ENCODE assay signal across 24 cellular contexts in genomic region chr1:246526915-246527314, GRCh38. TPM values are rescaled to one million over a fixed set of nuclear protein-coding genes. Genes with fewer than 3 reads are reported as not detected.
DNase-seq lines count a peak whose midpoint lies in the region; ATAC-seq and TF ChIP-seq lines count a peak whose summit lies in the region.
"Had no signal": no experiment of that assay in that cellular context is flagged by ENCODE, and none has a peak within 500 bp of the region (broad histone marks: within the 10 kb centered on the region; RNA-seq: fewer than 3 reads in every experiment).

No MANE protein-coding gene starts in this region.

- peak overlapping the region in 9 of 11 experiments; percentile 47 to 70 (median 57); a peak in 15 of 22 replicates for H3K4me2 ChIP-seq in BLaER1 treated with 17β-estradiol and CSF1 and Interleukin-3, amounts not matched to agents 10 nM and 100 nM

- TF ChIP-seq CTCF in Calu3 (IDR thresholded peaks at IDR 0.05; ENCODE audit: unreplicated experiment): no peak

- no peaks in the 10 kb centered on the region for H4K20me1 ChIP-seq in BLaER1 treated with 17β-estradiol and CSF1 and Interleukin-3, amounts not matched to agents 10 nM and 100 nM

- H3K4me3 Mint-ChIP-seq in Calu3 (ENCODE audit: low read depth, unreplicated experiment): no peak overlapping the region
- H3K4me3 Mint-ChIP-seq: stimulated activated naive B cell treated with anti-CD40 and anti-IgM and Interleukin-4, amounts not matched to agents 10 μg/mL and 1 μg/mL and 100 μg/mL, for 72 hours had no signal

- peaks cover 0 to 13% (median 0%) of the 10 kb centered on the region in 11 experiments; a peak in 4 of 22 replicates for H3K36me3 ChIP-seq in BLaER1 treated with 17β-estradiol and CSF1 and Interleukin-3, amounts not matched to agents 10 nM and 100 nM
- H3K36me3 ChIP-seq: esophagus squamous epithelium, HAP-1, sigmoid colon, tibial artery, WERI-Rb-1 had no signal

- BruUV-seq in Calu3 (replicated peaks; lab: Mats Ljungman, UMichigan): no TSS peak

- H3K36me3 Mint-ChIP-seq in Calu3 (ENCODE audit: insufficient read depth, unreplicated experiment): no peaks in the 10 kb centered on the region

- no peak for ATAC-seq in HG03342 (IDR thresholded peaks at IDR 0.05; ENCODE audit: unreplicated experiment)
- no peak for ATAC-seq in HG02938 (IDR thresholded peaks at IDR 0.05; ENCODE audit: unreplicated experiment)

- no peaks in the 10 kb centered on the region for H3K27me3 Mint-ChIP-seq in Calu3 (ENCODE audit: unreplicated experiment)
- H3K27me3 Mint-ChIP-seq: stimulated activated naive B cell treated with anti-CD40 and anti-IgM and Interleukin-4, amounts not matched to agents 10 μg/mL and 1 μg/mL and 100 μg/mL, for 72 hours had no signal

- H3K9me3 Mint-ChIP-seq in Calu3 (ENCODE audit: low read depth, unreplicated experiment): no peaks in the 10 kb centered on the region

- CTCF ChIA-PET in Calu3 (lab: Charles Lee): interaction anchor here (0.6 kb wide), 1 partner anchor 30 kb away, joined by 3 read pairs; no protein-coding TSS in a partner anchor

- peak overlapping the region in 1 of 10 experiments; percentile 31; a peak in 1 of 20 replicates for H3K4me3 ChIP-seq in BLaER1 treated with 17β-estradiol and CSF1 and Interleukin-3, amounts not matched to agents 10 nM and 100 nM
- H3K4me3 ChIP-seq: esophagus squamous epithelium, HAP-1, sigmoid colon, tibial artery had no signal

- H3K27ac ChIP-seq in BLaER1 treated with 17β-estradiol and CSF1 and Interleukin-3, amounts not matched to agents 10 nM and 100 nM: peak overlapping the region in 10 of 11 experiments; percentile 42 to 82 (median 63); a peak in 19 of 22 replicates
- H3K27ac ChIP-seq: esophagus squamous epithelium, parathyroid adenoma, sigmoid colon, tibial artery, WERI-Rb-1 had no signal

- peaks cover 9 to 16% (median 12%) of the 10 kb centered on the region in 10 experiments for H3K4me1 ChIP-seq in BLaER1 treated with 17β-estradiol and CSF1 and Interleukin-3, amounts not matched to agents 10 nM and 100 nM
- H3K4me1 ChIP-seq: esophagus squamous epithelium, HAP-1, parathyroid adenoma, sigmoid colon, tibial artery had no signal

- DNase-seq in Calu3 (no peak), SK-N-DZ (ENCODE audit: low spot score) (peak; percentile 30), islet precursor cell (peak; percentile 49), AG08396 (ENCODE audit: low spot score) (no peak)
- DNase-seq: activated CD4-positive, alpha-beta T cell treated with anti-CD3 and anti-CD28 coated beads, Interleukin-2, amount 50 U/mL, for 1 hour; activated naive CD4-positive, alpha-beta T cell treated with anti-CD3 and anti-CD28 coated beads, Interleukin-2, amount 50 U/mL, for 16 hours; COR-L47; effector memory CD4-positive, alpha-beta T cell; esophagus squamous epithelium; mesendoderm; naive B cell; NCI-H1417 treated with DMSO at 0.1 percent for 48 hours; NCI-H2171 treated with DMSO at 0.1 percent for 48 hours; NCI-H69; SHP77 treated with DMSO at 0.1 percent for 48 hours; sigmoid colon; stimulated activated naive B cell treated with anti-CD40 and anti-IgM and Interleukin-4, amounts not matched to agents 10 μg/mL and 1 μg/mL and 100 μg/mL, for 72 hours; tibial artery; WERI-Rb-1 had no signal

- H3K4me1 Mint-ChIP-seq in Calu3 (ENCODE audit: low read depth, unreplicated experiment): peaks cover 27% of the 10 kb centered on the region

- peak overlapping the region in 5 of 11 experiments; percentile 18 to 63 (median 54); a peak in 5 of 22 replicates for H3K9ac ChIP-seq in BLaER1 treated with 17β-estradiol and CSF1 and Interleukin-3, amounts not matched to agents 10 nM and 100 nM
- H3K9ac ChIP-seq: parathyroid adenoma had no signal

- peaks cover 56 to 89% (median 77%) of the 10 kb centered on the region in 11 experiments for H3K9me3 ChIP-seq in BLaER1 treated with 17β-estradiol and CSF1 and Interleukin-3, amounts not matched to agents 10 nM and 100 nM (replicated peaks in 1 of 11)
- H3K9me3 ChIP-seq: HAP-1 had no signal

- H3K27ac Mint-ChIP-seq in Calu3 (ENCODE audit: unreplicated experiment): peak overlapping the region; percentile 82
- H3K27ac Mint-ChIP-seq: stimulated activated naive B cell treated with anti-CD40 and anti-IgM and Interleukin-4, amounts not matched to agents 10 μg/mL and 1 μg/mL and 100 μg/mL, for 72 hours had no signal

- no peaks in the 10 kb centered on the region for H3K27me3 ChIP-seq in BLaER1 treated with 17β-estradiol and CSF1 and Interleukin-3, amounts not matched to agents 10 nM and 100 nM
- H3K27me3 ChIP-seq: esophagus squamous epithelium, sigmoid colon, tibial artery had no signal

- intact Hi-C loops in Calu3 (cut with micrococcal nuclease; ENCODE audit: unreplicated experiment): no loop called here

RNA-seq across cellular contexts. Expression of gene SMYD3, which starts 19.8 kb away (rescaled TPM):
- total RNA-seq in Calu3 (2022): 34.2 and 35.1 TPM in 2 replicates
- 30.5 and 39.5 TPM in 2 replicates for polyA plus RNA-seq in SK-N-DZ (2014; cell fraction: cytosol; rRNA removed)
- polyA plus RNA-seq in SK-N-DZ (2014; cell fraction: nucleus; rRNA removed): 17.7 and 22.1 TPM in 2 replicates

RNA-seq across cellular contexts. Expression of gene TFB2M, which starts 39.1 kb away (rescaled TPM):
- total RNA-seq in Calu3 (2022): 21.8 and 23.0 TPM in 2 replicates
- 22.9 and 24.7 TPM in 2 replicates for polyA plus RNA-seq in SK-N-DZ (2014; cell fraction: cytosol; rRNA removed)
- 16.9 and 17.9 TPM in 2 replicates for polyA plus RNA-seq in SK-N-DZ (2014; cell fraction: nucleus; rRNA removed)

RNA-seq across cellular contexts. Expression of gene CNST, which starts 39.3 kb away (rescaled TPM):
- total RNA-seq in Calu3 (2022): 21.7 and 22.5 TPM in 2 replicates
- polyA plus RNA-seq in SK-N-DZ (2014; cell fraction: cytosol; rRNA removed): 14.5 and 15.2 TPM in 2 replicates
- 10.5 and 16.5 TPM in 2 replicates for polyA plus RNA-seq in SK-N-DZ (2014; cell fraction: nucleus; rRNA removed)

Comparison
In these comparisons a context has a peak if more than half of its experiments do, and no peak if none do; other contexts are left out.
1. DNase-seq: peak in SK-N-DZ (single experiment) and islet precursor cell (single experiment); none in Calu3 (single experiment) and AG08396 (single experiment).